8 cellular contexts compared by ENCODE assay signal in genomic region chr1:247330548-247331171, GRCh38. TPM values are rescaled to one million over a fixed set of nuclear protein-coding genes. Genes with fewer than 3 reads are reported as not detected.
A peak's percentile ranks its signal among the peaks of the same experiment; 100 is the strongest.
DNase-seq lines count a peak whose midpoint lies in the region; ATAC-seq and TF ChIP-seq lines count a peak whose summit lies in the region.

No MANE protein-coding gene starts in this region.

- no peaks in the 10 kb centered on the region for H3F3A ChIP-seq in GM23248 (ENCODE audit: insufficient read depth)

- no peaks in the 10 kb centered on the region for H3K9me3 ChIP-seq in BLaER1 treated with 17β-estradiol and CSF1 and Interleukin-3, amounts not matched to agents 10 nM and 100 nM (replicated peaks in 1 of 11)
- H3K9me3 ChIP-seq in GM23248 (ENCODE audit: low read depth) (no peaks in the 10 kb centered on the region), iPS-15b (ENCODE audit: control insufficient read depth, insufficient read depth, low read length) (no peaks in the 10 kb centered on the region), stomach smooth muscle (ENCODE audit: control insufficient read depth in 2 of 2, low read length in 2 of 2) (no peaks in the 10 kb centered on the region)

- peaks cover 23 to 56% (median 41%) of the 10 kb centered on the region in 11 experiments for H3K36me3 ChIP-seq in BLaER1 treated with 17β-estradiol and CSF1 and Interleukin-3, amounts not matched to agents 10 nM and 100 nM
- H3K36me3 ChIP-seq in GM23248 (ENCODE audit: low read depth) (no peaks in the 10 kb centered on the region; the same call in 1 of the 2 replicates), iPS-15b (ENCODE audit: control insufficient read depth, insufficient read depth, low read length) (peaks cover 43% of the 10 kb centered on the region), stomach smooth muscle (ENCODE audit: control insufficient read depth in 2 of 2, insufficient read depth in 2 of 2, low read length in 2 of 2) (peaks cover 18 to 19% of the 10 kb centered on the region in 2 donors)

- H4K20me1 ChIP-seq in BLaER1 treated with 17β-estradiol and CSF1 and Interleukin-3, amounts not matched to agents 10 nM and 100 nM = peaks cover 9 to 56% (median 24%) of the 10 kb centered on the region in 11 experiments; a peak in 18 of 22 replicates
- H4K20me1 ChIP-seq in GM23248 (ENCODE audit: insufficient read depth) = no peaks in the 10 kb centered on the region; the same call in 1 of the 2 replicates

- WGBS in GM23248 (ENCODE audit: low coverage in 1 of 2, low lambda C conversion rate in 2 of 2, missing lambda C conversion rate in 2 of 2), 2 experiments = 17 to 21% methylated on average over 27 to 37 of the region's 37 CpGs

- ATAC-seq in HG02970 (IDR thresholded peaks at IDR 0.05; ENCODE audit: low FRiP score, unreplicated experiment) = no peak

- H3K9ac ChIP-seq in BLaER1 treated with 17β-estradiol and CSF1 and Interleukin-3, amounts not matched to agents 10 nM and 100 nM = peak overlapping the region; percentile 95 to 99 (median 99)
- H3K9ac ChIP-seq in GM23248 (peak overlapping the region; percentile 93), iPS-15b (ENCODE audit: low read depth, low read length) (peak overlapping the region; percentile 51), stomach smooth muscle (ENCODE audit: low read length in 2 of 2) (peak overlapping the region; percentile 87 to 91)

- no peaks in the 10 kb centered on the region for H3K9me2 ChIP-seq in GM23248 (ENCODE audit: insufficient read depth)

- H3K27ac ChIP-seq in BLaER1 treated with 17β-estradiol and CSF1 and Interleukin-3, amounts not matched to agents 10 nM and 100 nM = peak overlapping the region; percentile 94 to 99 (median 98); a peak in 21 of 22 replicates
- H3K27ac ChIP-seq in GM23248 (peak overlapping the region; percentile 69; the same call in 1 of the 2 replicates), VCaP (peak overlapping the region; percentile 83), stomach smooth muscle (ENCODE audit: low read length) (peak overlapping the region; percentile 77)

- no peaks in the 10 kb centered on the region for H3K27me3 ChIP-seq in BLaER1 treated with 17β-estradiol and CSF1 and Interleukin-3, amounts not matched to agents 10 nM and 100 nM
- H3K27me3 ChIP-seq in GM23248 (replicated peaks; ENCODE audit: insufficient read depth) (no peaks in the 10 kb centered on the region), iPS-15b (ENCODE audit: control insufficient read depth, insufficient read depth, low read length) (no peaks in the 10 kb centered on the region), stomach smooth muscle (ENCODE audit: control insufficient read depth in 1 of 2, insufficient read depth in 2 of 2, low read length in 2 of 2) (no peaks in the 10 kb centered on the region)

- peaks cover 57 to 77% (median 61%) of the 10 kb centered on the region in 10 experiments for H3K4me1 ChIP-seq in BLaER1 treated with 17β-estradiol and CSF1 and Interleukin-3, amounts not matched to agents 10 nM and 100 nM
- H3K4me1 ChIP-seq in GM23248 (ENCODE audit: insufficient read depth) = 0 out of 2 replicates have a peak, but pooled peaks cover 4% of the 10 kb centered on the region
- peaks cover 22% of the 10 kb centered on the region for H3K4me1 ChIP-seq in iPS-15b (ENCODE audit: control insufficient read depth, insufficient read depth, low read length)
- H3K4me1 ChIP-seq in stomach smooth muscle (ENCODE audit: control insufficient read depth, insufficient read depth, low read length) = peaks cover 30% of the 10 kb centered on the region

- in situ Hi-C loops in GM23248 (cut with MboI) = no loop called here

- H3K79me2 ChIP-seq in GM23248 (ENCODE audit: insufficient read depth) = peaks cover 51% of the 10 kb centered on the region

- peak overlapping the region; percentile 87 for H2AFZ ChIP-seq in GM23248

- peak overlapping the region; percentile 87 to 99 (median 96) for H3K4me3 ChIP-seq in BLaER1 treated with 17β-estradiol and CSF1 and Interleukin-3, amounts not matched to agents 10 nM and 100 nM
- H3K4me3 ChIP-seq in GM23248 (peak overlapping the region; percentile 90), iPS-15b (ENCODE audit: low read depth, low read length) (peak overlapping the region; percentile 80), stomach smooth muscle (ENCODE audit: low read length in 2 of 2) (peak overlapping the region; percentile 59 to 86)

- DNase-seq in GM23248 (no peak), superior temporal gyrus (ENCODE audit: extremely low spot score) (no peak), AG08396 (ENCODE audit: low spot score) (no peak)

- TF ChIP-seq CTCF in VCaP (conservative IDR thresholded peaks at IDR 0.05) = no peak

- peak overlapping the region; percentile 87 to 99 (median 96) for H3K4me2 ChIP-seq in BLaER1 treated with 17β-estradiol and CSF1 and Interleukin-3, amounts not matched to agents 10 nM and 100 nM
- H3K4me2 ChIP-seq in GM23248 (ENCODE audit: unreplicated experiment) = peak overlapping the region; percentile 74

RNA-seq across cellular contexts. Expression of gene ZNF496, which starts 1.0 kb away (rescaled TPM):
- total RNA-seq in GM23248 (2014; rRNA removed; shearing (Covaris generic)) = 21.0 and 34.9 TPM in 2 replicates
- polyA plus RNA-seq in GM23248 (2016; fragmentation: Nextera tagmentation; extraction: Ambion mirVana) = 6.7 and 8.2 TPM in 2 replicates
